In the genomic region with DNA sequence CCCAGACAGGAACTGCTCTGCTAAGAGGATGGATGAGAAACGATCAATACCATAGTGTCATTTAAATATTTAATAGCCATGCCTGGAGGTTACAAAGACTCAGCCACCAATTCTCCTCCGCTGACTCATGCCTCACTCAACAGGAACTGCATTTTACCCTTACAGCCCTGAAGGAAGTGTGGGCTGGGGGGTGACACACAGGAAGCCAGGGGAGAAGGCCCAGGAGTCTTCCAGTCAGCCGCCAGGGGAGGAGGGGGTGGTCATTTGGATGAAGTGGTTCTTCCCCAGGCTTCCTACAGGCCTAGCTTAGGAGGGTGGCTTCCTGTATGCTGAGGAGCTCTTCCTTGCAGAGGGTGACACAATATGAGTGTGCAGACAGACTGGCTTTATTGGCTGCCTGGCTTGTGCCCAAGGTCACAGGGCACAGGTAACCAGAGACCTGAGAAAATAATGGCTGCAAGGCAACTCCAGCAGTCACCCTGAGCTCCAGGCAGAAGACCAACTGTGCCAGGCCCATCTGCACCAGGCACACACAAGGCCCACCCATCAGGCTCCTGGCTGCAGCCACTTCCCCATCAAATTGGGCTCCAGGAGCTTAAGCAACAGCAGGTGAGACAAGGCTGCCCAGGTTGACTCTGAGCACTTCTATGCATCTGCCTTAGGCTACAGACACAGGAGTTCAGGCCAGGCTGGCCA, we compare ENCODE assay signal across 9 cellular contexts. TPM values are rescaled to one million over a fixed set of nuclear protein-coding genes. Genes with fewer than 3 reads are reported as not detected.
DNase-seq lines count a peak whose midpoint lies in the region; ATAC-seq and TF ChIP-seq lines count a peak whose summit lies in the region.
"Had no signal": no experiment of that assay in that cellular context is flagged by ENCODE, and none has a peak within 500 bp of the region (broad histone marks: within the 10 kb centered on the region; RNA-seq: fewer than 3 reads in every experiment).

No MANE protein-coding gene starts in this region.

- H3K27ac ChIP-seq in HCT116 (ENCODE audit: low read depth, low read length) (peak overlapping the region; percentile 100), SJCRH30 (peak overlapping the region; percentile 98), sigmoid colon (peak overlapping the region; percentile 89 to 95 (median 92))

- peaks cover 97% of the 10 kb centered on the region for H3K4me1 Mint-ChIP-seq in activated naive CD4-positive, alpha-beta T cell treated with anti-CD3 and anti-CD28 coated beads for 36 hours (ENCODE audit: low read depth)
- H3K4me1 Mint-ChIP-seq in glutamatergic neuron (ENCODE audit: low read depth, unreplicated experiment), result peaks cover 66% of the 10 kb centered on the region

- RAD21 ChIA-PET in HCT116 (lab: Charles Lee; ENCODE audit: low non-redundant PET in 1 of 2, low total read pairs in 2 of 2, uncharacterized antibody in 2 of 2, unreplicated experiment in 2 of 2), result interaction anchor here (0.5 to 5.4 kb wide), 4 partner anchors 23 to 60 kb away, joined by 3 to 62 read pairs (median 4); a partner anchor contains a TSS

- intact Hi-C loops in HCT116 (cut with micrococcal nuclease) (loop anchor here (10.0 kb wide), 1 partner anchor 203 kb away; a partner anchor contains a TSS), sigmoid colon (cut with DNase I) (no loop called here)
- intact Hi-C loops in activated naive CD4-positive, alpha-beta T cell treated with anti-CD3 and anti-CD28 coated beads for 36 hours (cut with micrococcal nuclease), result loop anchor here (1.0 to 10.0 kb wide), 7 partner anchors 17 to 803 kb away; a partner anchor contains a TSS

- CTCF ChIA-PET in HCT116 (lab: Charles Lee), result interaction anchor here (0.6 to 8.1 kb wide), 9 partner anchors 8 to 107 kb away, joined by 3 to 181 read pairs (median 8); a partner anchor contains a TSS
- CTCF ChIA-PET in activated naive CD4-positive, alpha-beta T cell treated with anti-CD3 and anti-CD28 coated beads for 36 hours (lab: Charles Lee), result interaction anchor here (1.8 to 10.8 kb wide), 6 partner anchors 9 to 71 kb away, joined by 4 to 637 read pairs (median 76); a partner anchor contains a TSS

- no peaks in the 10 kb centered on the region for H3K27me3 Mint-ChIP-seq in activated naive CD4-positive, alpha-beta T cell treated with anti-CD3 and anti-CD28 coated beads for 36 hours (ENCODE audit: low read depth)
- peaks cover 17% of the 10 kb centered on the region for H3K27me3 Mint-ChIP-seq in glutamatergic neuron (ENCODE audit: unreplicated experiment)

- no peaks in the 10 kb centered on the region for H3K9me2 ChIP-seq in HCT116 (ENCODE audit: insufficient read depth)

- H3K9me3 Mint-ChIP-seq in activated naive CD4-positive, alpha-beta T cell treated with anti-CD3 and anti-CD28 coated beads for 36 hours, result no peaks in the 10 kb centered on the region
- peaks cover 11% of the 10 kb centered on the region for H3K9me3 Mint-ChIP-seq in glutamatergic neuron (ENCODE audit: unreplicated experiment)

- TF ChIP-seq POLR2A in HCT116 (IDR thresholded peaks at IDR 0.05; ENCODE audit: borderline replicate concordance, extremely low read depth, insufficient read depth, insufficient read length), result no peak
- TF ChIP-seq POLR2A in sigmoid colon (IDR thresholded peaks at IDR 0.05), result no peak

- no peak for TF ChIP-seq EP300 in sigmoid colon (IDR thresholded peaks at IDR 0.05)

- POLR2A ChIA-PET in HCT116 (lab: Charles Lee), result interaction anchor here (0.8 to 8.9 kb wide), 13 partner anchors 9 to 240 kb away, joined by 3 to 394 read pairs (median 8); a partner anchor contains a TSS

- H3K4me2 ChIP-seq in HCT116 (ENCODE audit: low read length), result peak overlapping the region; percentile 95

- TF ChIP-seq CTCF in HCT116 (IDR thresholded peaks at IDR 0.05 in 2 of 3, conservative IDR thresholded peaks at IDR 0.05 in 1 of 3; ENCODE audit: borderline replicate concordance in 1 of 3, insufficient read depth in 1 of 3, low read depth in 2 of 3, low read length in 2 of 3), result peak in 1 of 3 experiments; percentile 40; a peak in 2 of 6 replicates
- no peak for TF ChIP-seq CTCF in glutamatergic neuron (IDR thresholded peaks at IDR 0.05; ENCODE audit: partially characterized antibody, unreplicated experiment)
- TF ChIP-seq CTCF in sigmoid colon (IDR thresholded peaks at IDR 0.05), result no peak

- TF ChIP-seq RAD21 in HCT116 (IDR thresholded peaks at IDR 0.05; ENCODE audit: low read depth), result no peak

- 21 to 38% methylated on average over 3 of the region's 3 CpGs for WGBS in sigmoid colon, 2 donors

- H3K9me3 ChIP-seq in HCT116 (ENCODE audit: control insufficient read depth in 1 of 2, insufficient read depth in 1 of 2, low read depth in 1 of 2, low read length in 2 of 2) (no peaks in the 10 kb centered on the region), SJCRH30 (replicated peaks) (no peaks in the 10 kb centered on the region), sigmoid colon (no peaks in the 10 kb centered on the region)

- H3K36me3 Mint-ChIP-seq in activated naive CD4-positive, alpha-beta T cell treated with anti-CD3 and anti-CD28 coated beads for 36 hours (ENCODE audit: low read depth), result no peaks in the 10 kb centered on the region
- H3K36me3 Mint-ChIP-seq in glutamatergic neuron (ENCODE audit: unreplicated experiment), result no peaks in the 10 kb centered on the region
- H3K36me3 Mint-ChIP-seq: naive B cell had no signal

- peaks cover 0 to 6% of the 10 kb centered on the region in 2 experiments; a peak in 1 of 4 replicates for H3K36me3 ChIP-seq in HCT116 (ENCODE audit: control insufficient read depth in 1 of 2, insufficient read depth in 2 of 2, low read length in 2 of 2)
- H3K36me3 ChIP-seq in SJCRH30, result no peaks in the 10 kb centered on the region
- peaks cover 0 to under 1% (median 0%) of the 10 kb centered on the region in 4 donors for H3K36me3 ChIP-seq in sigmoid colon

- peak overlapping the region; percentile 53 for H3K4me3 Mint-ChIP-seq in activated naive CD4-positive, alpha-beta T cell treated with anti-CD3 and anti-CD28 coated beads for 36 hours
- H3K4me3 Mint-ChIP-seq in glutamatergic neuron (ENCODE audit: unreplicated experiment), result peak overlapping the region; percentile 74

- BruUV-seq in HCT116 (replicated peaks; lab: Mats Ljungman, UMichigan), result TSS peak; percentile 78

- H3K27ac Mint-ChIP-seq in activated naive CD4-positive, alpha-beta T cell treated with anti-CD3 and anti-CD28 coated beads for 36 hours, result peak overlapping the region; percentile 97
- peak overlapping the region; percentile 90 for H3K27ac Mint-ChIP-seq in glutamatergic neuron (ENCODE audit: unreplicated experiment)

- no peak overlapping the region for H2AFZ ChIP-seq in HCT116 (ENCODE audit: low read depth, low read length, poor library complexity, severe bottlenecking)

- peaks cover 95% of the 10 kb centered on the region for H3K79me2 ChIP-seq in HCT116 (ENCODE audit: insufficient read depth, low read length)

- H3K4me3 ChIP-seq in HCT116 (replicated peaks in 1 of 2; ENCODE audit: low read depth in 1 of 2, low read length in 2 of 2) (peak overlapping the region; percentile 44 to 58), SJCRH30 (peak overlapping the region; percentile 31), sigmoid colon (no peak overlapping the region)

- H3K27me3 ChIP-seq in HCT116 (ENCODE audit: insufficient read depth, low read length) (no peaks in the 10 kb centered on the region), SJCRH30 (no peaks in the 10 kb centered on the region), sigmoid colon (no peaks in the 10 kb centered on the region)

- peak overlapping the region; percentile 87 for H3K9ac ChIP-seq in HCT116 (ENCODE audit: low read length)

- peak; percentile 67 for ATAC-seq in HCT116
- no peak for ATAC-seq in HG02970 (IDR thresholded peaks at IDR 0.05; ENCODE audit: low FRiP score, unreplicated experiment)
- ATAC-seq in HG03457 (IDR thresholded peaks at IDR 0.05; ENCODE audit: unreplicated experiment), result no peak

- DNase-seq in HCT116 (ENCODE audit: low read depth, low spot score) (peak; percentile 97), SJCRH30 (peak; percentile 77 to 79), glutamatergic neuron (no peak), sigmoid colon (peak; percentile 79), NCI-H1436 treated with DMSO at 0.1 percent for 48 hours (lab: John Stamatoyannopoulos, UW) (no peak)
- DNase-seq in activated naive CD4-positive, alpha-beta T cell treated with anti-CD3 and anti-CD28 coated beads for 36 hours, result peak; percentile 97
- DNase-seq: naive B cell had no signal

- peaks cover 2% of the 10 kb centered on the region; the same call in 1 of the 2 replicates for H4K20me1 ChIP-seq in HCT116 (ENCODE audit: insufficient read depth)

- peaks cover 83 to 98% of the 10 kb centered on the region in 2 experiments for H3K4me1 ChIP-seq in HCT116 (ENCODE audit: control insufficient read depth in 1 of 2, insufficient read depth in 2 of 2, low read length in 2 of 2)
- H3K4me1 ChIP-seq in SJCRH30, result peaks cover 75% of the 10 kb centered on the region
- H3K4me1 ChIP-seq in sigmoid colon, result peaks cover 0 to 97% (median 90%) of the 10 kb centered on the region in 4 donors

TF ChIP-seq in HCT116, 20 proteins besides CTCF, POLR2A, EP300 and RAD21 (continues in another document):
- no peak for TF ChIP-seq SRF (IDR thresholded peaks at IDR 0.05; ENCODE audit: low read depth)

RNA-seq across cellular contexts. Expression of a gene that starts 30.6 kb away (rescaled TPM):
- total RNA-seq in HCT116 (2021; ENCODE audit: unreplicated experiment), result 4,123 TPM
- 6,734 and 7,674 TPM in 2 replicates for polyA plus RNA-seq in HCT116 (2012)
- 2,854 and 3,078 TPM in 2 replicates for total RNA-seq in SJCRH30 (2014; rRNA removed; shearing (Covaris generic))
- total RNA-seq in activated naive CD4-positive, alpha-beta T cell treated with anti-CD3 and anti-CD28 coated beads for 36 hours, result 1,000 to 10,000 TPM; 5,065 to 5,278 TPM
- total RNA-seq in glutamatergic neuron (ENCODE audit: unreplicated experiment), result 1,238 TPM
- total RNA-seq in sigmoid colon, result 1,000 to 10,000 TPM; 2,593 to 3,468 (median 2,960) TPM
- polyA plus RNA-seq in sigmoid colon, result 1,000 to 10,000 TPM; 3,521 to 5,499 (median 3,713) TPM

RNA-seq across cellular contexts. Expression of a gene that starts 34.1 kb away (rescaled TPM):
- total RNA-seq in HCT116 (2021; ENCODE audit: unreplicated experiment) (211 TPM), glutamatergic neuron (ENCODE audit: unreplicated experiment) (39.5 TPM), sigmoid colon (100 to 1,000 TPM in 1 of 4 donors, 10 to 100 TPM in 3; 41.0 to 127 (median 42.7) TPM)
- polyA plus RNA-seq in HCT116 (2012), result 161 and 178 TPM in 2 replicates
- 23.2 and 29.7 TPM in 2 replicates for total RNA-seq in SJCRH30 (2014; rRNA removed; shearing (Covaris generic))
- total RNA-seq in activated naive CD4-positive, alpha-beta T cell treated with anti-CD3 and anti-CD28 coated beads for 36 hours, result 100 to 1,000 TPM; 109 to 112 TPM
- 100 to 1,000 TPM in 2 of 3 donors, 10 to 100 TPM in 1; 79.3 to 111 (median 101) TPM for polyA plus RNA-seq in sigmoid colon

RNA-seq across cellular contexts. Expression of a gene that starts 36.9 kb away (rescaled TPM):
- total RNA-seq in HCT116 (2021; ENCODE audit: unreplicated experiment) (184 TPM), glutamatergic neuron (ENCODE audit: unreplicated experiment) (173 TPM), sigmoid colon (10 to 100 TPM; 30.3 to 70.3 (median 40.4) TPM)
- 94.9 and 100 TPM in 2 replicates for polyA plus RNA-seq in HCT116 (2012)
- total RNA-seq in SJCRH30 (2014; rRNA removed; shearing (Covaris generic)), result 49.7 and 61.9 TPM in 2 replicates
- 100 to 1,000 TPM; 122 to 128 TPM for total RNA-seq in activated naive CD4-positive, alpha-beta T cell treated with anti-CD3 and anti-CD28 coated beads for 36 hours
- polyA plus RNA-seq in sigmoid colon, result 10 to 100 TPM in 2 of 3 donors, 1 to 10 TPM in 1; 9.2 to 43.3 (median 18.0) TPM

Comparison
In these comparisons a context has a peak if more than half of its experiments do, and no peak if none do; other contexts are left out.
1. DNase-seq: peak in HCT116 (single experiment), SJCRH30 (2 of 2), activated naive CD4-positive, alpha-beta T cell treated with anti-CD3 and anti-CD28 coated beads for 36 hours (single experiment) and sigmoid colon (single experiment); none in glutamatergic neuron (single experiment) and NCI-H1436 treated with DMSO at 0.1 percent for 48 hours (single experiment).
2. H3K4me3 ChIP-seq: peak in HCT116 (2 of 2) and SJCRH30 (single experiment); none in sigmoid colon (0 of 4).
3. Peak in every context shown above with its lines, with median percentiles within 50 percentile points of each other: H3K27ac ChIP-seq.